18 cellular contexts compared by ENCODE assay signal in the genomic region with DNA sequence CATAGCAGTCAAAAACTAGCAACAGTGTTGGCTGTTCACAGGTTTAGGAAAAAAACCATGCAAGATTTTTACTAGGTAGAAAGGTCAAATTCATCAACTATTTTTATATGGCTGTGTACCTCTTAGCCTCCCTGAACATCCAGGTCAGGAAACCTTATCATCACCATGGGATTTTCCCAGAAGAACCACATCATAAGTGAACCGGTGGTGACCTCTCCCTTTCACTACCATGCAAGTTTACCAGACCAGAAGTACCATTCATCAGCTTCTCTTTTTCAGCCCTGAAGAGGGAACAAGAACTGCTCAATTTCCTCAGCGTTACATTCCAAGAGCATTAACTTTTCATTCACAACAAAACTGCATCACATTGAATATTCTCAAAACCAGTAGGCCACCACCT. TPM values are rescaled to one million over a fixed set of nuclear protein-coding genes. Genes with fewer than 3 reads are reported as not detected.
A peak's percentile ranks its signal among the peaks of the same experiment; 100 is the strongest.
DNase-seq lines count a peak whose midpoint lies in the region; ATAC-seq, FAIRE-seq and TF ChIP-seq lines count a peak whose summit lies in the region.
"Had no signal": no experiment of that assay in that cellular context is flagged by ENCODE, and none has a peak within 500 bp of the region (broad histone marks: within the 10 kb centered on the region; RNA-seq: fewer than 3 reads in every experiment).

No MANE protein-coding gene starts in this region.

- no peak overlapping the region for H3K4me3 ChIP-seq in CD8-positive, alpha-beta memory T cell (ENCODE audit: low read length)
- H3K4me3 ChIP-seq in bronchial epithelial cell (ENCODE audit: low read depth, low read length) = no peak overlapping the region
- H3K4me3 ChIP-seq: heart left ventricle, PC-9 had no signal

- CTCF ChIA-PET in CD8-positive, alpha-beta memory T cell (lab: Charles Lee) = no interaction called here
- CTCF ChIA-PET in HEK293T (lab: Yijun Ruan, JAX) = no interaction called here

- H3K27me3 Mint-ChIP-seq in CD8-positive, alpha-beta memory T cell = no peaks in the 10 kb centered on the region
- H3K27me3 Mint-ChIP-seq: B cell; dendritic cell treated with granulocyte-macrophage colony-stimulating factor and Interleukin-4, amounts not matched to agents 40 ng/mL and 50 ng/mL, for 4 days had no signal

- H3K36me3 Mint-ChIP-seq in CD8-positive, alpha-beta memory T cell = peaks cover 14 to 82% (median 37%) of the 10 kb centered on the region in 3 donors

- peaks cover 40% of the 10 kb centered on the region for H3K4me1 ChIP-seq in CD8-positive, alpha-beta memory T cell (ENCODE audit: insufficient read depth, low read length)

- H3K9me3 Mint-ChIP-seq in CD8-positive, alpha-beta memory T cell = no peaks in the 10 kb centered on the region
- H3K9me3 Mint-ChIP-seq: dendritic cell treated with granulocyte-macrophage colony-stimulating factor and Interleukin-4, amounts not matched to agents 40 ng/mL and 50 ng/mL, for 4 days; nephron progenitor cell had no signal

- no peaks in the 10 kb centered on the region for H3K9me3 ChIP-seq in CD8-positive, alpha-beta memory T cell (ENCODE audit: low read length)
- H3K9me3 ChIP-seq: heart left ventricle had no signal

- ATAC-seq in HG03460 (IDR thresholded peaks at IDR 0.05; ENCODE audit: unreplicated experiment) = peak; percentile 42
- ATAC-seq: heart left ventricle, SK-N-SH treated with all-trans-retinoic acid at 6 μM for 48 hours had no signal

- H3K27me3 ChIP-seq in CD8-positive, alpha-beta memory T cell (ENCODE audit: insufficient read depth, low read length, poor library complexity, severe bottlenecking) = no peaks in the 10 kb centered on the region
- no peaks in the 10 kb centered on the region for H3K27me3 ChIP-seq in bronchial epithelial cell (ENCODE audit: control insufficient read depth, insufficient read depth, low read length)
- H3K27me3 ChIP-seq: heart left ventricle had no signal

- H3K27ac ChIP-seq in CD8-positive, alpha-beta memory T cell (ENCODE audit: low read depth, low read length) = no peak overlapping the region
- H3K27ac ChIP-seq: PC-9, WERI-Rb-1 had no signal

- peak overlapping the region in 3 of 7 donors; percentile 11 to 96 (median 50) for H3K4me3 Mint-ChIP-seq in CD8-positive, alpha-beta memory T cell
- H3K4me3 Mint-ChIP-seq: B cell; dendritic cell treated with granulocyte-macrophage colony-stimulating factor and Interleukin-4, amounts not matched to agents 40 ng/mL and 50 ng/mL, for 4 days had no signal

- peak; percentile 62 for FAIRE-seq in bronchial epithelial cell (lab: Jason Lieb, UNC)
- FAIRE-seq: H54, islet of Langerhans had no signal

- peaks cover 26% of the 10 kb centered on the region for H3K36me3 ChIP-seq in CD8-positive, alpha-beta memory T cell (ENCODE audit: insufficient read depth, low read length)
- peaks cover 6% of the 10 kb centered on the region for H3K36me3 ChIP-seq in bronchial epithelial cell (ENCODE audit: control insufficient read depth, insufficient read depth, low read length)

- no peak for TF ChIP-seq CTCF in bronchial epithelial cell (IDR thresholded peaks at IDR 0.05; ENCODE audit: insufficient read depth, low read length, severe bottlenecking)

- peak overlapping the region in 6 of 8 donors; percentile 5 to 63 (median 30) for H3K27ac Mint-ChIP-seq in CD8-positive, alpha-beta memory T cell
- H3K27ac Mint-ChIP-seq: B cell; dendritic cell treated with granulocyte-macrophage colony-stimulating factor and Interleukin-4, amounts not matched to agents 40 ng/mL and 50 ng/mL, for 4 days; nephron progenitor cell had no signal

- H3K4me1 Mint-ChIP-seq in CD8-positive, alpha-beta memory T cell = peaks cover 69 to 86% (median 76%) of the 10 kb centered on the region in 3 donors

- DNase-seq in CD1c-positive myeloid dendritic cell (ENCODE audit: extremely low spot score) = peak; percentile 41
- DNase-seq in CD8-positive, alpha-beta memory T cell = no peak
- DNase-seq in bronchial epithelial cell (ENCODE audit: low read depth) = no peak
- DNase-seq in nucleus accumbens (lab: John Stamatoyannopoulos, UW) = no peak
- no peak for DNase-seq in HEK293T (ENCODE audit: extremely low spot score)
- DNase-seq in activated gamma-delta T cell treated with Interleukin-2 at 50 U/mL for 16 hours = no peak
- DNase-seq: DMS53, heart left ventricle, NCI-H187 treated with DMSO at 0.1 percent for 48 hours, nephron progenitor cell, PC-9, WERI-Rb-1 had no signal

- POLR2A ChIA-PET in CD8-positive, alpha-beta memory T cell (lab: Charles Lee) = no interaction called here
- POLR2A ChIA-PET in HEK293T (lab: Yijun Ruan, JAX) = no interaction called here

TF ChIP-seq in HEK293T, 16 proteins besides CTCF, POLR2A, EP300 and RAD21:
- TF ChIP-seq SP1 (IDR thresholded peaks at IDR 0.05) (no peak), L3MBTL2 (conservative IDR thresholded peaks at IDR 0.05) (no peak), FOXK2 (IDR thresholded peaks at IDR 0.05) (no peak)
TF ChIP-seq in HEK293T: peak in this region for 0.

RNA-seq across cellular contexts. Expression of a gene that starts 5.9 kb away (rescaled TPM):
- 10 to 100 TPM; 41.6 to 52.7 TPM for total RNA-seq in CD8-positive, alpha-beta memory T cell
- polyA plus RNA-seq in CD8-positive, alpha-beta memory T cell = 17.6 TPM
- 3.5 and 3.7 TPM in 2 replicates for total RNA-seq in bronchial epithelial cell
